Comparison of ENCODE assay signal across 1 cellular context in the genomic region with DNA sequence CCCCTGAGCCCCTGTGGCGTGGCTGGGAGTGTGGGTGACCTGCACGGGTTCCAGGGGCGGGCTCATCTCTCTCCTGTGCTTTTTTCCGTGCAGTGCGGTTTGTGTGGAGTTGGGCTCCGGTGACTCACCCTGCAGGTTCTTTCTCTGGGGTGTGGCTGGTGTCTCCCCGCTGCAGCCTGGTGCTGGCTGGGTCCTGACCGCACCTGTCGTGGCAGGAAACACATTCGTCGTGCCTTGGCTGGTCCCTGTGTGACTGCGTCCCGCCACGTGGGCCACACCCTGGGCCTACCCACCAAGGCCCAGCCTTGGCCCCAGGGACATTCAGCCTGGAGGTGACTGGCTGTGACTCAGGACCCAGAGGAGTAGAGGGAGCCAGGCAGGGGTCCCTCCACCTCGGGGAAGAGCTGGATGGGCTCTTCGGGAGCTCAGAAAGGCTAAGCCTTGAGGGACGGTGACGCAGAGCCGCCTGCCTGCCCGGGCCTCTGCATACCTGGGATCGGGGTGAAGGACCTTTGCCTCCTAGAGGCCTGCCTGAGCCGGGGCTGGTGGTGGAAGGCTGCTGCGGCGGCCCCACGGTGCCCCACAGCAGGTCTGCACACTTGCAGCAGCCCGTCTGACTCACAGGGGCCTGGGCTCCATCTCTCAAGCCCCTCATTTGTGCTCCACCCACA.
TF ChIP-seq lines count a peak whose summit lies in the region.

No MANE protein-coding gene starts in this region.

TF ChIP-seq in HepG2, 621 proteins besides CTCF, POLR2A, EP300 and RAD21 (continued from another document and continues in another):
- TF ChIP-seq, protein P1, sequence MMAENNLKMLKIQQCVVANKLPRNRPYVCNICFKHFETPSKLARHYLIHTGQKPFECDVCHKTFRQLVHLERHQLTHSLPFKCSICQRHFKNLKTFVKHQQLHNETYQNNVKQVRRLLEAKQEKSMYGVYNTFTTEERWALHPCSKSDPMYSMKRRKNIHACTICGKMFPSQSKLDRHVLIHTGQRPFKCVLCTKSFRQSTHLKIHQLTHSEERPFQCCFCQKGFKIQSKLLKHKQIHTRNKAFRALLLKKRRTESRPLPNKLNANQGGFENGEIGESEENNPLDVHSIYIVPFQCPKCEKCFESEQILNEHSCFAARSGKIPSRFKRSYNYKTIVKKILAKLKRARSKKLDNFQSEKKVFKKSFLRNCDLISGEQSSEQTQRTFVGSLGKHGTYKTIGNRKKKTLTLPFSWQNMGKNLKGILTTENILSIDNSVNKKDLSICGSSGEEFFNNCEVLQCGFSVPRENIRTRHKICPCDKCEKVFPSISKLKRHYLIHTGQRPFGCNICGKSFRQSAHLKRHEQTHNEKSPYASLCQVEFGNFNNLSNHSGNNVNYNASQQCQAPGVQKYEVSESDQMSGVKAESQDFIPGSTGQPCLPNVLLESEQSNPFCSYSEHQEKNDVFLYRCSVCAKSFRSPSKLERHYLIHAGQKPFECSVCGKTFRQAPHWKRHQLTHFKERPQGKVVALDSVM (CRISPR knock-in tag; IDR thresholded peaks at IDR 0.05), result peak; percentile 52; the same call in 1 of the 2 replicates
- TF ChIP-seq, protein P2, sequence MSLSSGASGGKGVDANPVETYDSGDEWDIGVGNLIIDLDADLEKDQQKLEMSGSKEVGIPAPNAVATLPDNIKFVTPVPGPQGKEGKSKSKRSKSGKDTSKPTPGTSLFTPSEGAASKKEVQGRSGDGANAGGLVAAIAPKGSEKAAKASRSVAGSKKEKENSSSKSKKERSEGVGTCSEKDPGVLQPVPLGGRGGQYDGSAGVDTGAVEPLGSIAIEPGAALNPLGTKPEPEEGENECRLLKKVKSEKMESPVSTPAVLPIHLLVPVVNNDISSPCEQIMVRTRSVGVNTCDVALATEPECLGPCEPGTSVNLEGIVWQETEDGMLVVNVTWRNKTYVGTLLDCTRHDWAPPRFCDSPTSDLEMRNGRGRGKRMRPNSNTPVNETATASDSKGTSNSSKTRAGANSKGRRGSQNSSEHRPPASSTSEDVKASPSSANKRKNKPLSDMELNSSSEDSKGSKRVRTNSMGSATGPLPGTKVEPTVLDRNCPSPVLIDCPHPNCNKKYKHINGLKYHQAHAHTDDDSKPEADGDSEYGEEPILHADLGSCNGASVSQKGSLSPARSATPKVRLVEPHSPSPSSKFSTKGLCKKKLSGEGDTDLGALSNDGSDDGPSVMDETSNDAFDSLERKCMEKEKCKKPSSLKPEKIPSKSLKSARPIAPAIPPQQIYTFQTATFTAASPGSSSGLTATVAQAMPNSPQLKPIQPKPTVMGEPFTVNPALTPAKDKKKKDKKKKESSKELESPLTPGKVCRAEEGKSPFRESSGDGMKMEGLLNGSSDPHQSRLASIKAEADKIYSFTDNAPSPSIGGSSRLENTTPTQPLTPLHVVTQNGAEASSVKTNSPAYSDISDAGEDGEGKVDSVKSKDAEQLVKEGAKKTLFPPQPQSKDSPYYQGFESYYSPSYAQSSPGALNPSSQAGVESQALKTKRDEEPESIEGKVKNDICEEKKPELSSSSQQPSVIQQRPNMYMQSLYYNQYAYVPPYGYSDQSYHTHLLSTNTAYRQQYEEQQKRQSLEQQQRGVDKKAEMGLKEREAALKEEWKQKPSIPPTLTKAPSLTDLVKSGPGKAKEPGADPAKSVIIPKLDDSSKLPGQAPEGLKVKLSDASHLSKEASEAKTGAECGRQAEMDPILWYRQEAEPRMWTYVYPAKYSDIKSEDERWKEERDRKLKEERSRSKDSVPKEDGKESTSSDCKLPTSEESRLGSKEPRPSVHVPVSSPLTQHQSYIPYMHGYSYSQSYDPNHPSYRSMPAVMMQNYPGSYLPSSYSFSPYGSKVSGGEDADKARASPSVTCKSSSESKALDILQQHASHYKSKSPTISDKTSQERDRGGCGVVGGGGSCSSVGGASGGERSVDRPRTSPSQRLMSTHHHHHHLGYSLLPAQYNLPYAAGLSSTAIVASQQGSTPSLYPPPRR (CRISPR knock-in tag; IDR thresholded peaks at IDR 0.05; ENCODE audit: borderline replicate concordance), result peak; percentile 41; the same call in 1 of the 2 replicates
- TF ChIP-seq, protein P3, sequence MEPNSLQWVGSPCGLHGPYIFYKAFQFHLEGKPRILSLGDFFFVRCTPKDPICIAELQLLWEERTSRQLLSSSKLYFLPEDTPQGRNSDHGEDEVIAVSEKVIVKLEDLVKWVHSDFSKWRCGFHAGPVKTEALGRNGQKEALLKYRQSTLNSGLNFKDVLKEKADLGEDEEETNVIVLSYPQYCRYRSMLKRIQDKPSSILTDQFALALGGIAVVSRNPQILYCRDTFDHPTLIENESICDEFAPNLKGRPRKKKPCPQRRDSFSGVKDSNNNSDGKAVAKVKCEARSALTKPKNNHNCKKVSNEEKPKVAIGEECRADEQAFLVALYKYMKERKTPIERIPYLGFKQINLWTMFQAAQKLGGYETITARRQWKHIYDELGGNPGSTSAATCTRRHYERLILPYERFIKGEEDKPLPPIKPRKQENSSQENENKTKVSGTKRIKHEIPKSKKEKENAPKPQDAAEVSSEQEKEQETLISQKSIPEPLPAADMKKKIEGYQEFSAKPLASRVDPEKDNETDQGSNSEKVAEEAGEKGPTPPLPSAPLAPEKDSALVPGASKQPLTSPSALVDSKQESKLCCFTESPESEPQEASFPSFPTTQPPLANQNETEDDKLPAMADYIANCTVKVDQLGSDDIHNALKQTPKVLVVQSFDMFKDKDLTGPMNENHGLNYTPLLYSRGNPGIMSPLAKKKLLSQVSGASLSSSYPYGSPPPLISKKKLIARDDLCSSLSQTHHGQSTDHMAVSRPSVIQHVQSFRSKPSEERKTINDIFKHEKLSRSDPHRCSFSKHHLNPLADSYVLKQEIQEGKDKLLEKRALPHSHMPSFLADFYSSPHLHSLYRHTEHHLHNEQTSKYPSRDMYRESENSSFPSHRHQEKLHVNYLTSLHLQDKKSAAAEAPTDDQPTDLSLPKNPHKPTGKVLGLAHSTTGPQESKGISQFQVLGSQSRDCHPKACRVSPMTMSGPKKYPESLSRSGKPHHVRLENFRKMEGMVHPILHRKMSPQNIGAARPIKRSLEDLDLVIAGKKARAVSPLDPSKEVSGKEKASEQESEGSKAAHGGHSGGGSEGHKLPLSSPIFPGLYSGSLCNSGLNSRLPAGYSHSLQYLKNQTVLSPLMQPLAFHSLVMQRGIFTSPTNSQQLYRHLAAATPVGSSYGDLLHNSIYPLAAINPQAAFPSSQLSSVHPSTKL (CRISPR knock-in tag; IDR thresholded peaks at IDR 0.05), result peak; percentile 20; the same call in 1 of the 2 replicates
- TF ChIP-seq JDP2 (CRISPR knock-in tag; IDR thresholded peaks at IDR 0.05; ENCODE audit: borderline replicate concordance) (no peak), REPIN1 (CRISPR knock-in tag; IDR thresholded peaks at IDR 0.05; ENCODE audit: borderline replicate concordance, low read depth) (peak; percentile 34; the same call in 1 of the 2 replicates), ZNF12 (CRISPR knock-in tag; IDR thresholded peaks at IDR 0.05) (peak; percentile 76), NFYB (CRISPR knock-in tag; IDR thresholded peaks at IDR 0.05) (0 out of 2 replicates have a peak, but pooled peaks have one; percentile 17), YEATS4 (CRISPR knock-in tag; IDR thresholded peaks at IDR 0.05; ENCODE audit: borderline replicate concordance) (peak; percentile 49), HDAC1 (CRISPR knock-in tag; IDR thresholded peaks at IDR 0.05) (peak; percentile 59), ZSCAN25 (CRISPR knock-in tag; IDR thresholded peaks at IDR 0.05) (no peak), ERF (CRISPR knock-in tag; IDR thresholded peaks at IDR 0.05) (peak; percentile 52; the same call in 1 of the 2 replicates), ZNF333 (CRISPR knock-in tag; IDR thresholded peaks at IDR 0.05; ENCODE audit: borderline replicate concordance) (0 out of 2 replicates have a peak, but pooled peaks have one; percentile 29), ZNF383 (CRISPR knock-in tag; IDR thresholded peaks at IDR 0.05; ENCODE audit: borderline replicate concordance) (no peak), NONO (IDR thresholded peaks at IDR 0.05) (no peak), NONO (CRISPR knock-in tag; conservative IDR thresholded peaks at IDR 0.05) (peak; percentile 32; the same call in 1 of the 2 replicates), ZNF317 (CRISPR knock-in tag; IDR thresholded peaks at IDR 0.05) (0 out of 2 replicates have a peak, but pooled peaks have one; percentile 29), SNAI1 (CRISPR knock-in tag; IDR thresholded peaks at IDR 0.05; ENCODE audit: borderline replicate concordance) (0 out of 2 replicates have a peak, but pooled peaks have one; percentile 27), PHF21A (CRISPR knock-in tag; IDR thresholded peaks at IDR 0.05) (peak; percentile 27; the same call in 1 of the 2 replicates), SALL1 (CRISPR knock-in tag; IDR thresholded peaks at IDR 0.05) (0 out of 2 replicates have a peak, but pooled peaks have one; percentile 22), SMAD3 (CRISPR knock-in tag; IDR thresholded peaks at IDR 0.05) (no peak), ZNF556 (CRISPR knock-in tag; IDR thresholded peaks at IDR 0.05; ENCODE audit: borderline replicate concordance) (0 out of 2 replicates have a peak, but pooled peaks have one; percentile 56), ZNF337 (CRISPR knock-in tag; IDR thresholded peaks at IDR 0.05; ENCODE audit: borderline replicate concordance, low read depth) (no peak)
- TF ChIP-seq, protein P4, sequence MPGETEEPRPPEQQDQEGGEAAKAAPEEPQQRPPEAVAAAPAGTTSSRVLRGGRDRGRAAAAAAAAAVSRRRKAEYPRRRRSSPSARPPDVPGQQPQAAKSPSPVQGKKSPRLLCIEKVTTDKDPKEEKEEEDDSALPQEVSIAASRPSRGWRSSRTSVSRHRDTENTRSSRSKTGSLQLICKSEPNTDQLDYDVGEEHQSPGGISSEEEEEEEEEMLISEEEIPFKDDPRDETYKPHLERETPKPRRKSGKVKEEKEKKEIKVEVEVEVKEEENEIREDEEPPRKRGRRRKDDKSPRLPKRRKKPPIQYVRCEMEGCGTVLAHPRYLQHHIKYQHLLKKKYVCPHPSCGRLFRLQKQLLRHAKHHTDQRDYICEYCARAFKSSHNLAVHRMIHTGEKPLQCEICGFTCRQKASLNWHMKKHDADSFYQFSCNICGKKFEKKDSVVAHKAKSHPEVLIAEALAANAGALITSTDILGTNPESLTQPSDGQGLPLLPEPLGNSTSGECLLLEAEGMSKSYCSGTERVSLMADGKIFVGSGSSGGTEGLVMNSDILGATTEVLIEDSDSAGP (CRISPR knock-in tag; IDR thresholded peaks at IDR 0.05; ENCODE audit: borderline replicate concordance), result peak; percentile 41; the same call in 1 of the 2 replicates
- TF ChIP-seq, protein P5, sequence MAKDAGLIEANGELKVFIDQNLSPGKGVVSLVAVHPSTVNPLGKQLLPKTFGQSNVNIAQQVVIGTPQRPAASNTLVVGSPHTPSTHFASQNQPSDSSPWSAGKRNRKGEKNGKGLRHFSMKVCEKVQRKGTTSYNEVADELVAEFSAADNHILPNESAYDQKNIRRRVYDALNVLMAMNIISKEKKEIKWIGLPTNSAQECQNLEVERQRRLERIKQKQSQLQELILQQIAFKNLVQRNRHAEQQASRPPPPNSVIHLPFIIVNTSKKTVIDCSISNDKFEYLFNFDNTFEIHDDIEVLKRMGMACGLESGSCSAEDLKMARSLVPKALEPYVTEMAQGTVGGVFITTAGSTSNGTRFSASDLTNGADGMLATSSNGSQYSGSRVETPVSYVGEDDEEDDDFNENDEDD (CRISPR knock-in tag; IDR thresholded peaks at IDR 0.05; ENCODE audit: borderline replicate concordance), result peak; percentile 68; the same call in 1 of the 2 replicates
- TF ChIP-seq, protein P6, sequence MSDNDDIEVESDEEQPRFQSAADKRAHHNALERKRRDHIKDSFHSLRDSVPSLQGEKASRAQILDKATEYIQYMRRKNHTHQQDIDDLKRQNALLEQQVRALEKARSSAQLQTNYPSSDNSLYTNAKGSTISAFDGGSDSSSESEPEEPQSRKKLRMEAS (IDR thresholded peaks at IDR 0.05), result peak; percentile 75; the same call in 1 of the 2 replicates
- TF ChIP-seq, protein P7, sequence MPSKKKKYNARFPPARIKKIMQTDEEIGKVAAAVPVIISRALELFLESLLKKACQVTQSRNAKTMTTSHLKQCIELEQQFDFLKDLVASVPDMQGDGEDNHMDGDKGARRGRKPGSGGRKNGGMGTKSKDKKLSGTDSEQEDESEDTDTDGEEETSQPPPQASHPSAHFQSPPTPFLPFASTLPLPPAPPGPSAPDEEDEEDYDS (CRISPR knock-in tag; IDR thresholded peaks at IDR 0.05), result 0 out of 2 replicates have a peak, but pooled peaks have one; percentile 11
- TF ChIP-seq, protein P8, sequence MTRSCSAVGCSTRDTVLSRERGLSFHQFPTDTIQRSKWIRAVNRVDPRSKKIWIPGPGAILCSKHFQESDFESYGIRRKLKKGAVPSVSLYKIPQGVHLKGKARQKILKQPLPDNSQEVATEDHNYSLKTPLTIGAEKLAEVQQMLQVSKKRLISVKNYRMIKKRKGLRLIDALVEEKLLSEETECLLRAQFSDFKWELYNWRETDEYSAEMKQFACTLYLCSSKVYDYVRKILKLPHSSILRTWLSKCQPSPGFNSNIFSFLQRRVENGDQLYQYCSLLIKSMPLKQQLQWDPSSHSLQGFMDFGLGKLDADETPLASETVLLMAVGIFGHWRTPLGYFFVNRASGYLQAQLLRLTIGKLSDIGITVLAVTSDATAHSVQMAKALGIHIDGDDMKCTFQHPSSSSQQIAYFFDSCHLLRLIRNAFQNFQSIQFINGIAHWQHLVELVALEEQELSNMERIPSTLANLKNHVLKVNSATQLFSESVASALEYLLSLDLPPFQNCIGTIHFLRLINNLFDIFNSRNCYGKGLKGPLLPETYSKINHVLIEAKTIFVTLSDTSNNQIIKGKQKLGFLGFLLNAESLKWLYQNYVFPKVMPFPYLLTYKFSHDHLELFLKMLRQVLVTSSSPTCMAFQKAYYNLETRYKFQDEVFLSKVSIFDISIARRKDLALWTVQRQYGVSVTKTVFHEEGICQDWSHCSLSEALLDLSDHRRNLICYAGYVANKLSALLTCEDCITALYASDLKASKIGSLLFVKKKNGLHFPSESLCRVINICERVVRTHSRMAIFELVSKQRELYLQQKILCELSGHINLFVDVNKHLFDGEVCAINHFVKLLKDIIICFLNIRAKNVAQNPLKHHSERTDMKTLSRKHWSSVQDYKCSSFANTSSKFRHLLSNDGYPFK (CRISPR knock-in tag; IDR thresholded peaks at IDR 0.05; ENCODE audit: borderline replicate concordance), result peak; percentile 59; the same call in 1 of the 2 replicates
- TF ChIP-seq, protein P9, sequence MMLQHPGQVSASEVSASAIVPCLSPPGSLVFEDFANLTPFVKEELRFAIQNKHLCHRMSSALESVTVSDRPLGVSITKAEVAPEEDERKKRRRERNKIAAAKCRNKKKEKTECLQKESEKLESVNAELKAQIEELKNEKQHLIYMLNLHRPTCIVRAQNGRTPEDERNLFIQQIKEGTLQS (CRISPR knock-in tag; IDR thresholded peaks at IDR 0.05), result peak; percentile 41; the same call in 1 of the 2 replicates
- TF ChIP-seq, protein P10, sequence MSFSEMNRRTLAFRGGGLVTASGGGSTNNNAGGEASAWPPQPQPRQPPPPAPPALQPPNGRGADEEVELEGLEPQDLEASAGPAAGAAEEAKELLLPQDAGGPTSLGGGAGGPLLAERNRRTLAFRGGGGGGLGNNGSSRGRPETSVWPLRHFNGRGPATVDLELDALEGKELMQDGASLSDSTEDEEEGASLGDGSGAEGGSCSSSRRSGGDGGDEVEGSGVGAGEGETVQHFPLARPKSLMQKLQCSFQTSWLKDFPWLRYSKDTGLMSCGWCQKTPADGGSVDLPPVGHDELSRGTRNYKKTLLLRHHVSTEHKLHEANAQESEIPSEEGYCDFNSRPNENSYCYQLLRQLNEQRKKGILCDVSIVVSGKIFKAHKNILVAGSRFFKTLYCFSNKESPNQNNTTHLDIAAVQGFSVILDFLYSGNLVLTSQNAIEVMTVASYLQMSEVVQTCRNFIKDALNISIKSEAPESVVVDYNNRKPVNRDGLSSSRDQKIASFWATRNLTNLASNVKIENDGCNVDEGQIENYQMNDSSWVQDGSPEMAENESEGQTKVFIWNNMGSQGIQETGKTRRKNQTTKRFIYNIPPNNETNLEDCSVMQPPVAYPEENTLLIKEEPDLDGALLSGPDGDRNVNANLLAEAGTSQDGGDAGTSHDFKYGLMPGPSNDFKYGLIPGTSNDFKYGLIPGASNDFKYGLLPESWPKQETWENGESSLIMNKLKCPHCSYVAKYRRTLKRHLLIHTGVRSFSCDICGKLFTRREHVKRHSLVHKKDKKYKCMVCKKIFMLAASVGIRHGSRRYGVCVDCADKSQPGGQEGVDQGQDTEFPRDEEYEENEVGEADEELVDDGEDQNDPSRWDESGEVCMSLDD (CRISPR knock-in tag; IDR thresholded peaks at IDR 0.05; ENCODE audit: borderline replicate concordance), result peak; percentile 18; the same call in 1 of the 2 replicates
